15 cellular contexts compared by ENCODE assay signal in the genomic region with DNA sequence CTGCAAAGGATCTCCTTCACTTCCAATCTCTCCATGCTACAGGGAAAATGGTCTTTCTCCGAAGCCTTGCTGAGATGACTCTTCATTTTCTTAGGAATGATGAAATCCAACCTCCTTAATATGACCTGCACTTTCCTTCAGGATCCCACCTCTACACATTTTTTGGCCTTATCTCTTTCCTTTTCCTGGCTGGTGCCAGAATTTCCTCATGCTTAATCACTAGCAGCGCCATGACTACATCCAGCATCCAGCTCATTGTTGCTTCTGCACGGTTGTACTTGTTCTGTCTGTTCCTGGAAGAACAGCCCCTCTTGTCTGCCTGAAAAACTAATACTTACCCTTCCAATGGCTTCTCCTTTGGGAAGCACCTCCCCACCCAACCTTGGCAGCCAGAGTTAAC.
DNase-seq lines count a peak whose midpoint lies in the region; ATAC-seq, FAIRE-seq and TF ChIP-seq lines count a peak whose summit lies in the region.
"Had no signal": no experiment of that assay in that cellular context is flagged by ENCODE, and none has a peak within 500 bp of the region (broad histone marks: within the 10 kb centered on the region; RNA-seq: fewer than 3 reads in every experiment).

No MANE protein-coding gene starts in this region.

- TF ChIP-seq CTCF in astrocyte (IDR thresholded peaks at IDR 0.05; ENCODE audit: insufficient read depth, low read depth, low read length): no peak
- TF ChIP-seq CTCF in endothelial cell of umbilical vein (IDR thresholded peaks at IDR 0.05; ENCODE audit: extremely low read depth in 1 of 2, insufficient read depth in 1 of 2, low read depth in 1 of 2, low read length in 2 of 2): no peak
- TF ChIP-seq CTCF in omental fat pad (IDR thresholded peaks at IDR 0.05): no peak
- TF ChIP-seq CTCF in RWPE1 (conservative IDR thresholded peaks at IDR 0.05; ENCODE audit: low read depth): no peak

- H2AFZ ChIP-seq in astrocyte (ENCODE audit: low read depth, low read length) (no peak overlapping the region), endothelial cell of umbilical vein (ENCODE audit: low read depth, low read length) (no peak overlapping the region)

- no peaks in the 10 kb centered on the region for H3K79me2 ChIP-seq in astrocyte (ENCODE audit: insufficient read depth, low read length)
- no peaks in the 10 kb centered on the region for H3K79me2 ChIP-seq in endothelial cell of umbilical vein (ENCODE audit: control insufficient read depth, insufficient read depth, low read length)

- H3K4me1 Mint-ChIP-seq in astrocyte (ENCODE audit: low read depth, unreplicated experiment): peaks cover 1% of the 10 kb centered on the region
- H3K4me1 Mint-ChIP-seq: CD14-positive monocyte; CD8-positive, alpha-beta memory T cell; GM23338 had no signal

- no TSS peak for BruUV-seq in endothelial cell of umbilical vein (replicated peaks; lab: Mats Ljungman, UMichigan)

- no peak overlapping the region for H3K27ac Mint-ChIP-seq in astrocyte (ENCODE audit: unreplicated experiment)
- H3K27ac Mint-ChIP-seq: CD8-positive, alpha-beta memory T cell; GM23338 had no signal

- H3K4me1 ChIP-seq in astrocyte (ENCODE audit: insufficient read depth, low read length) (peaks cover 4% of the 10 kb centered on the region), endothelial cell of umbilical vein (ENCODE audit: control insufficient read depth, extremely low read depth, insufficient read depth, low read length) (no peaks in the 10 kb centered on the region)
- H3K4me1 ChIP-seq: A549, Caco-2, HAP-1 had no signal

- peaks cover 5% of the 10 kb centered on the region for H3K27me3 Mint-ChIP-seq in astrocyte (ENCODE audit: low read depth, unreplicated experiment)

- H3K4me2 ChIP-seq in astrocyte (ENCODE audit: low read length) (no peak overlapping the region), endothelial cell of umbilical vein (ENCODE audit: insufficient read depth, low read length) (no peak overlapping the region)
- H3K4me2 ChIP-seq: A549, GM23338 had no signal

- no peak for FAIRE-seq in astrocyte (lab: Jason Lieb, UNC)
- FAIRE-seq in endothelial cell of umbilical vein (lab: Jason Lieb, UNC): no peak
- FAIRE-seq: A549, HepG2, HTR-8/SVneo had no signal

- dilution Hi-C loops in endothelial cell of umbilical vein (cut with MboI; ENCODE audit: extremely low pct_ligation_motif_present, low sequenced_read_pairs): no loop called here

- peak; percentile 57 for DNase-seq in NCI-H226
- peak; percentile 38 for DNase-seq in astrocyte (ENCODE audit: low read depth)
- peak; percentile 4 for DNase-seq in endothelial cell of umbilical vein (ENCODE audit: low read depth, low spot score)
- DNase-seq in omental fat pad (ENCODE audit: low spot score): no peak
- no peak for DNase-seq in RWPE1 (ENCODE audit: low spot score)
- no peak for DNase-seq in GDM1 (lab: John Stamatoyannopoulos, UW)
- no peak for DNase-seq in DMS 273 treated with DMSO at 0.1 percent for 48 hours (lab: John Stamatoyannopoulos, UW)
- DNase-seq: Caco-2; CD8-positive, alpha-beta memory T cell had no signal

- no peak overlapping the region for H3K9ac ChIP-seq in astrocyte (ENCODE audit: low read length)
- H3K9ac ChIP-seq in endothelial cell of umbilical vein (replicated peaks; ENCODE audit: extremely low read depth, insufficient read depth, low read length): no peak overlapping the region

- intact Hi-C loops in endothelial cell of umbilical vein (cut with micrococcal nuclease): no loop called here

- H3K27me3 ChIP-seq in astrocyte (ENCODE audit: insufficient read depth, low read length): peaks cover 3% of the 10 kb centered on the region
- peaks cover 6 to 10% of the 10 kb centered on the region in 2 experiments for H3K27me3 ChIP-seq in endothelial cell of umbilical vein (ENCODE audit: control insufficient read depth in 2 of 2, insufficient read depth in 2 of 2, low read length in 2 of 2)

- H4K20me1 ChIP-seq in astrocyte (ENCODE audit: insufficient read depth, low read length): no peaks in the 10 kb centered on the region
- H4K20me1 ChIP-seq in endothelial cell of umbilical vein (replicated peaks; ENCODE audit: control insufficient read depth, extremely low read depth, insufficient read depth, low read length): no peaks in the 10 kb centered on the region

- H3K36me3 ChIP-seq in astrocyte (ENCODE audit: insufficient read depth, low read length) (no peaks in the 10 kb centered on the region), endothelial cell of umbilical vein (ENCODE audit: control insufficient read depth in 2 of 2, extremely low read depth in 1 of 2, insufficient read depth in 2 of 2, low read length in 2 of 2) (no peaks in the 10 kb centered on the region)
- H3K36me3 ChIP-seq: HAP-1 had no signal

- CTCF ChIA-PET in endothelial cell of umbilical vein (lab: Charles Lee): interaction anchor here (1.5 to 1.7 kb wide), 3 partner anchors 11 to 22 kb away, joined by 3 to 5 read pairs (median 5); no protein-coding TSS in a partner anchor
- CTCF ChIA-PET in RWPE1 (lab: Yijun Ruan, JAX): no interaction called here

- H3K36me3 Mint-ChIP-seq in astrocyte (ENCODE audit: low read depth, unreplicated experiment): no peaks in the 10 kb centered on the region
- H3K36me3 Mint-ChIP-seq: CD14-positive monocyte; CD8-positive, alpha-beta memory T cell had no signal

- no peaks in the 10 kb centered on the region for H3K9me1 ChIP-seq in endothelial cell of umbilical vein (replicated peaks; ENCODE audit: control insufficient read depth, extremely low read depth, insufficient read depth, low read length)

- H3K4me3 Mint-ChIP-seq in astrocyte (ENCODE audit: unreplicated experiment): no peak overlapping the region
- H3K4me3 Mint-ChIP-seq: CD14-positive monocyte; CD8-positive, alpha-beta memory T cell; GM23338 had no signal

- no peaks in the 10 kb centered on the region for H3K9me3 Mint-ChIP-seq in astrocyte (ENCODE audit: unreplicated experiment)
- H3K9me3 Mint-ChIP-seq: CD8-positive, alpha-beta memory T cell; GM23338 had no signal

- H3K27ac ChIP-seq in astrocyte (ENCODE audit: low read depth, low read length) (no peak overlapping the region), endothelial cell of umbilical vein (ENCODE audit: insufficient read depth, low read depth, low read length) (no peak overlapping the region), RWPE1 (no peak overlapping the region)
- H3K27ac ChIP-seq: A549 had no signal

- H3K9me3 ChIP-seq in astrocyte (ENCODE audit: insufficient read depth, low read depth, low read length) (no peaks in the 10 kb centered on the region), endothelial cell of umbilical vein (replicated peaks; ENCODE audit: control insufficient read depth, insufficient read depth, low read length) (no peaks in the 10 kb centered on the region)
- H3K9me3 ChIP-seq: Caco-2, HAP-1 had no signal

- no peak overlapping the region for H3K4me3 ChIP-seq in astrocyte (ENCODE audit: insufficient read depth, low read depth, low read length)
- H3K4me3 ChIP-seq in endothelial cell of umbilical vein (replicated peaks in 1 of 3; ENCODE audit: insufficient read depth in 1 of 3, low read depth in 1 of 3, low read length in 3 of 3): no peak overlapping the region
- H3K4me3 ChIP-seq: A549, GM23338, HAP-1 had no signal

- POLR2A ChIA-PET in endothelial cell of umbilical vein (lab: Charles Lee): no interaction called here
- POLR2A ChIA-PET in RWPE1 (lab: Yijun Ruan, JAX; ENCODE audit: low non-redundant PET): no interaction called here

- peak; percentile 79 for ATAC-seq in omental fat pad (ENCODE audit: low FRiP score)
- ATAC-seq: A549, GM23338 had no signal

- TF ChIP-seq POLR2A in endothelial cell of umbilical vein (IDR thresholded peaks at IDR 0.05; ENCODE audit: low read depth, low read length): no peak

TF ChIP-seq in endothelial cell of umbilical vein, 7 proteins besides CTCF, POLR2A, EP300 and RAD21:
- no peak for TF ChIP-seq FOS (IDR thresholded peaks at IDR 0.05; ENCODE audit: borderline replicate concordance, insufficient read depth, low read length)
- TF ChIP-seq POLR2AphosphoS5 (IDR thresholded peaks at IDR 0.05; ENCODE audit: insufficient read depth, low read depth, low read length): no peak
- peak; percentile 48 for TF ChIP-seq GATA2 (IDR thresholded peaks at IDR 0.05; ENCODE audit: insufficient read depth, insufficient read length, low read depth, low read length)

Comparison
In these comparisons a context has a peak if more than half of its experiments do, and no peak if none do; other contexts are left out.
1. DNase-seq: peak in NCI-H226 (single experiment), astrocyte (single experiment) and endothelial cell of umbilical vein (single experiment); none in omental fat pad (single experiment), RWPE1 (single experiment), GDM1 (single experiment) and DMS 273 treated with DMSO at 0.1 percent for 48 hours (single experiment).